In genomic region chr5:82068723-82069122, GRCh38 we compare ENCODE assay signal across 11 cellular contexts.
DNase-seq lines count a peak whose midpoint lies in the region; ATAC-seq lines count a peak whose summit lies in the region.
"Had no signal": no experiment of that assay in that cellular context is flagged by ENCODE, and none has a peak within 500 bp of the region (broad histone marks: within the 10 kb centered on the region; RNA-seq: fewer than 3 reads in every experiment).

No MANE protein-coding gene starts in this region.

- H3K27me3 Mint-ChIP-seq in activated CD4-positive, alpha-beta T cell treated with anti-CD3 and anti-CD28 coated beads for 36 hours, result no peaks in the 10 kb centered on the region
- no peaks in the 10 kb centered on the region for H3K27me3 Mint-ChIP-seq in activated naive CD8-positive, alpha-beta T cell treated with anti-CD3 and anti-CD28 coated beads, Interleukin-2, amount 50 U/mL, for 24 hours
- H3K27me3 Mint-ChIP-seq in stimulated activated naive B cell treated with anti-CD40 and anti-IgM and Interleukin-4, amounts not matched to agents 10 μg/mL and 1 μg/mL and 100 μg/mL, for 72 hours, result no peaks in the 10 kb centered on the region

- peaks cover 5% of the 10 kb centered on the region for H3K4me1 Mint-ChIP-seq in activated CD4-positive, alpha-beta T cell treated with anti-CD3 and anti-CD28 coated beads for 36 hours
- H3K4me1 Mint-ChIP-seq in activated naive CD8-positive, alpha-beta T cell treated with anti-CD3 and anti-CD28 coated beads, Interleukin-2, amount 50 U/mL, for 24 hours, result peaks cover 6% of the 10 kb centered on the region
- H3K4me1 Mint-ChIP-seq in stimulated activated naive B cell treated with anti-CD40 and anti-IgM and Interleukin-4, amounts not matched to agents 10 μg/mL and 1 μg/mL and 100 μg/mL, for 72 hours, result peaks cover 0 to 2% of the 10 kb centered on the region in 2 donors

- POLR2A ChIA-PET in activated CD4-positive, alpha-beta T cell treated with anti-CD3 and anti-CD28 coated beads for 36 hours (lab: Charles Lee), result no interaction called here

- no peak for DNase-seq in activated CD4-positive, alpha-beta T cell treated with anti-CD3 and anti-CD28 coated beads for 36 hours
- DNase-seq in activated CD4-positive, alpha-beta T cell treated with anti-CD3 and anti-CD28 coated beads for 48 hours, result no peak
- DNase-seq in Jurkat, Clone E6-1 (ENCODE audit: low read depth, low spot score), result peak; percentile 32
- DNase-seq in activated naive CD8-positive, alpha-beta T cell treated with anti-CD3 and anti-CD28 coated beads, Interleukin-2, amount 50 U/mL, for 24 hours, result no peak
- peak; percentile 9 to 10 for DNase-seq in lung microvascular endothelial cell (ENCODE audit: low read depth in 2 of 2)
- no peak for DNase-seq in NCI-H2081 treated with DMSO at 0.1 percent for 48 hours (lab: John Stamatoyannopoulos, UW)
- no peak for DNase-seq in stimulated activated naive B cell treated with anti-CD40 and anti-IgM and Interleukin-4, amounts not matched to agents 10 μg/mL and 1 μg/mL and 100 μg/mL, for 72 hours
- DNase-seq: 8988T, ovary, thyroid gland had no signal

- no peaks in the 10 kb centered on the region for H3K9me3 Mint-ChIP-seq in activated CD4-positive, alpha-beta T cell treated with anti-CD3 and anti-CD28 coated beads for 36 hours (ENCODE audit: low read depth)
- no peaks in the 10 kb centered on the region for H3K9me3 Mint-ChIP-seq in activated naive CD8-positive, alpha-beta T cell treated with anti-CD3 and anti-CD28 coated beads, Interleukin-2, amount 50 U/mL, for 24 hours
- H3K9me3 Mint-ChIP-seq in stimulated activated naive B cell treated with anti-CD40 and anti-IgM and Interleukin-4, amounts not matched to agents 10 μg/mL and 1 μg/mL and 100 μg/mL, for 72 hours, result peaks cover 0 to 2% of the 10 kb centered on the region in 2 donors

- CTCF ChIA-PET in activated CD4-positive, alpha-beta T cell treated with anti-CD3 and anti-CD28 coated beads for 36 hours (lab: Charles Lee), result interaction anchor here (0.5 kb wide), 1 partner anchor 14 kb away, joined by 3 read pairs; no protein-coding TSS in a partner anchor

- no peak for ATAC-seq in activated CD4-positive, alpha-beta T cell treated with anti-CD3 and anti-CD28 coated beads for 36 hours
- ATAC-seq in activated naive CD8-positive, alpha-beta T cell treated with anti-CD3 and anti-CD28 coated beads, Interleukin-2, amount 50 U/mL, for 24 hours, result no peak
- ATAC-seq in stimulated activated naive B cell treated with anti-CD40 and anti-IgM and Interleukin-4, amounts not matched to agents 10 μg/mL and 1 μg/mL and 100 μg/mL, for 72 hours (replicated peaks), result no peak
- ATAC-seq in GM21526 (IDR thresholded peaks at IDR 0.05; ENCODE audit: low FRiP score, unreplicated experiment), result no peak

- intact Hi-C loops in activated CD4-positive, alpha-beta T cell treated with anti-CD3 and anti-CD28 coated beads for 36 hours (cut with DNase I, micrococcal nuclease), result no loop called here

- no peak overlapping the region for H3K4me3 ChIP-seq in Jurkat, Clone E6-1 (ENCODE audit: low read length)
- H3K4me3 ChIP-seq: ovary, thyroid gland had no signal

- no peak overlapping the region for H3K27ac Mint-ChIP-seq in activated CD4-positive, alpha-beta T cell treated with anti-CD3 and anti-CD28 coated beads for 36 hours
- H3K27ac Mint-ChIP-seq in activated naive CD8-positive, alpha-beta T cell treated with anti-CD3 and anti-CD28 coated beads, Interleukin-2, amount 50 U/mL, for 24 hours, result no peak overlapping the region
- no peak overlapping the region for H3K27ac Mint-ChIP-seq in stimulated activated naive B cell treated with anti-CD40 and anti-IgM and Interleukin-4, amounts not matched to agents 10 μg/mL and 1 μg/mL and 100 μg/mL, for 72 hours

- H3K4me3 Mint-ChIP-seq in activated CD4-positive, alpha-beta T cell treated with anti-CD3 and anti-CD28 coated beads for 36 hours, result peak overlapping the region; percentile 30
- H3K4me3 Mint-ChIP-seq in activated naive CD8-positive, alpha-beta T cell treated with anti-CD3 and anti-CD28 coated beads, Interleukin-2, amount 50 U/mL, for 24 hours, result peak overlapping the region; percentile 65
- H3K4me3 Mint-ChIP-seq in stimulated activated naive B cell treated with anti-CD40 and anti-IgM and Interleukin-4, amounts not matched to agents 10 μg/mL and 1 μg/mL and 100 μg/mL, for 72 hours, result no peak overlapping the region

- H3K36me3 Mint-ChIP-seq in activated CD4-positive, alpha-beta T cell treated with anti-CD3 and anti-CD28 coated beads for 36 hours (ENCODE audit: low read depth), result peaks cover 1% of the 10 kb centered on the region
- H3K36me3 Mint-ChIP-seq in activated naive CD8-positive, alpha-beta T cell treated with anti-CD3 and anti-CD28 coated beads, Interleukin-2, amount 50 U/mL, for 24 hours (ENCODE audit: low read depth), result no peaks in the 10 kb centered on the region
- H3K36me3 Mint-ChIP-seq in stimulated activated naive B cell treated with anti-CD40 and anti-IgM and Interleukin-4, amounts not matched to agents 10 μg/mL and 1 μg/mL and 100 μg/mL, for 72 hours, result peaks cover 0 to 4% of the 10 kb centered on the region in 2 donors

Comparison
In these comparisons a context has a peak if more than half of its experiments do, and no peak if none do; other contexts are left out.
1. DNase-seq: peak in Jurkat, Clone E6-1 (single experiment) and lung microvascular endothelial cell (2 of 2); none in activated CD4-positive, alpha-beta T cell treated with anti-CD3 and anti-CD28 coated beads for 36 hours (single experiment), activated CD4-positive, alpha-beta T cell treated with anti-CD3 and anti-CD28 coated beads for 48 hours (single experiment), activated naive CD8-positive, alpha-beta T cell treated with anti-CD3 and anti-CD28 coated beads, Interleukin-2, amount 50 U/mL, for 24 hours (single experiment), NCI-H2081 treated with DMSO at 0.1 percent for 48 hours (single experiment) and stimulated activated naive B cell treated with anti-CD40 and anti-IgM and Interleukin-4, amounts not matched to agents 10 μg/mL and 1 μg/mL and 100 μg/mL, for 72 hours (single experiment).
2. H3K4me3 Mint-ChIP-seq: peak in activated CD4-positive, alpha-beta T cell treated with anti-CD3 and anti-CD28 coated beads for 36 hours (single experiment) and activated naive CD8-positive, alpha-beta T cell treated with anti-CD3 and anti-CD28 coated beads, Interleukin-2, amount 50 U/mL, for 24 hours (single experiment); none in stimulated activated naive B cell treated with anti-CD40 and anti-IgM and Interleukin-4, amounts not matched to agents 10 μg/mL and 1 μg/mL and 100 μg/mL, for 72 hours (0 of 2).